ENCODE assay signal across 10 cellular contexts in genomic region chr5:171309526-171310333, GRCh38. TPM values are rescaled to one million over a fixed set of nuclear protein-coding genes. Genes with fewer than 3 reads are reported as not detected.
A peak's percentile ranks its signal among the peaks of the same experiment; 100 is the strongest.
DNase-seq lines count a peak whose midpoint lies in the region; ATAC-seq and TF ChIP-seq lines count a peak whose summit lies in the region.
"Had no signal": no experiment of that assay in that cellular context is flagged by ENCODE, and none has a peak within 500 bp of the region (broad histone marks: within the 10 kb centered on the region; RNA-seq: fewer than 3 reads in every experiment).

No MANE protein-coding gene starts in this region.

- H3K4me3 Mint-ChIP-seq in stimulated activated naive B cell treated with anti-CD40 and anti-IgM and Interleukin-4, amounts not matched to agents 10 μg/mL and 1 μg/mL and 100 μg/mL, for 72 hours, result peak overlapping the region; percentile 44 to 55
- H3K4me3 Mint-ChIP-seq: memory B cell had no signal

- peaks cover 21 to 37% of the 10 kb centered on the region in 2 donors for H3K4me1 Mint-ChIP-seq in stimulated activated naive B cell treated with anti-CD40 and anti-IgM and Interleukin-4, amounts not matched to agents 10 μg/mL and 1 μg/mL and 100 μg/mL, for 72 hours

- H3K36me3 Mint-ChIP-seq in stimulated activated naive B cell treated with anti-CD40 and anti-IgM and Interleukin-4, amounts not matched to agents 10 μg/mL and 1 μg/mL and 100 μg/mL, for 72 hours, result peaks cover 4 to 13% of the 10 kb centered on the region in 2 donors

- intact Hi-C loops in mammary epithelial cell (cut with micrococcal nuclease), result no loop called here
- intact Hi-C loops in breast epithelium (cut with DNase I; ENCODE audit: low total_unique reads), result no loop called here

- no peak for DNase-seq in mammary epithelial cell
- DNase-seq in breast epithelium (ENCODE audit: low spot score in 2 of 2), result no peak
- no peak for DNase-seq in fibroblast of pulmonary artery (ENCODE audit: low read depth)
- no peak for DNase-seq in stimulated activated naive B cell treated with anti-CD40 and anti-IgM and Interleukin-4, amounts not matched to agents 10 μg/mL and 1 μg/mL and 100 μg/mL, for 72 hours
- no peak for DNase-seq in AML-193 (lab: John Stamatoyannopoulos, UW)
- no peak for DNase-seq in glomerular visceral epithelial cell (ENCODE audit: extremely low spot score)

- H3K4me1 ChIP-seq in mammary epithelial cell (ENCODE audit: insufficient read depth, low read length) (peaks cover 4% of the 10 kb centered on the region), breast epithelium (peaks cover 0 to 5% of the 10 kb centered on the region in 2 donors)

- H3K79me2 ChIP-seq in mammary epithelial cell (ENCODE audit: insufficient read depth, low read length), result no peaks in the 10 kb centered on the region

- CTCF ChIA-PET in mammary epithelial cell (lab: Charles Lee; ENCODE audit: low non-redundant PET), result interaction anchor here (0.6 kb wide), 1 partner anchor 1894 kb away, joined by 3 read pairs; no protein-coding TSS in a partner anchor

- H3K27ac ChIP-seq in mammary epithelial cell (ENCODE audit: insufficient read depth, low read depth, low read length) (no peak overlapping the region), breast epithelium (no peak overlapping the region)

- BruUV-seq in mammary epithelial cell (replicated peaks; lab: Mats Ljungman, UMichigan), result no TSS peak

- peak overlapping the region; percentile 3 for H3K4me2 ChIP-seq in mammary epithelial cell (ENCODE audit: insufficient read depth, low read depth, low read length)

- dilution Hi-C loops in mammary epithelial cell (cut with HindIII; ENCODE audit: low sequenced_read_pairs), result no loop called here

- peaks cover 77% of the 10 kb centered on the region for H3K27me3 ChIP-seq in mammary epithelial cell (ENCODE audit: insufficient read depth, low read length)
- H3K27me3 ChIP-seq in breast epithelium, result peaks cover 20 to 99% of the 10 kb centered on the region in 2 donors

- WGBS in mammary epithelial cell (ENCODE audit: low coverage, missing lambda C conversion rate), result 7% methylated on average over 9 of the region's 87 CpGs

- H3K9me3 Mint-ChIP-seq in stimulated activated naive B cell treated with anti-CD40 and anti-IgM and Interleukin-4, amounts not matched to agents 10 μg/mL and 1 μg/mL and 100 μg/mL, for 72 hours, result no peaks in the 10 kb centered on the region
- H3K9me3 Mint-ChIP-seq: central memory CD8-positive, alpha-beta T cell had no signal

- H3K4me3 ChIP-seq in mammary epithelial cell (replicated peaks in 1 of 3; ENCODE audit: insufficient read depth in 1 of 3, low read depth in 2 of 3, low read length in 3 of 3) (no peak overlapping the region), breast epithelium (no peak overlapping the region), fibroblast of pulmonary artery (replicated peaks; ENCODE audit: low read depth, low read length) (no peak overlapping the region)

- peaks cover 4% of the 10 kb centered on the region for H4K20me1 ChIP-seq in mammary epithelial cell (ENCODE audit: insufficient read depth, low read length)

- no peak overlapping the region for H2AFZ ChIP-seq in mammary epithelial cell (ENCODE audit: low read depth, low read length)

- peak overlapping the region; percentile 94 for H3K27ac Mint-ChIP-seq in stimulated activated naive B cell treated with anti-CD40 and anti-IgM and Interleukin-4, amounts not matched to agents 10 μg/mL and 1 μg/mL and 100 μg/mL, for 72 hours

- in situ Hi-C loops in mammary epithelial cell (cut with MboI; ENCODE audit: low sequenced_read_pairs in 2 of 2), result no loop called here

- H3K9ac ChIP-seq in mammary epithelial cell (ENCODE audit: insufficient read depth, low read length), result no peak overlapping the region

- H3K36me3 ChIP-seq in mammary epithelial cell (ENCODE audit: insufficient read depth, low read length), result no peaks in the 10 kb centered on the region
- no peaks in the 10 kb centered on the region for H3K36me3 ChIP-seq in breast epithelium

- H3K9me3 ChIP-seq in mammary epithelial cell (replicated peaks; ENCODE audit: insufficient read depth, low read length), result no peaks in the 10 kb centered on the region
- no peaks in the 10 kb centered on the region for H3K9me3 ChIP-seq in breast epithelium

- H3K27me3 Mint-ChIP-seq in stimulated activated naive B cell treated with anti-CD40 and anti-IgM and Interleukin-4, amounts not matched to agents 10 μg/mL and 1 μg/mL and 100 μg/mL, for 72 hours, result peaks cover 55 to 84% of the 10 kb centered on the region in 2 donors

- ATAC-seq in SK-N-SH treated with all-trans-retinoic acid at 6 μM for 48 hours (peak; percentile 57), HG03571 (IDR thresholded peaks at IDR 0.05; ENCODE audit: unreplicated experiment) (no peak)
- no peak for ATAC-seq in stimulated activated naive B cell treated with anti-CD40 and anti-IgM and Interleukin-4, amounts not matched to agents 10 μg/mL and 1 μg/mL and 100 μg/mL, for 72 hours (replicated peaks)

- TF ChIP-seq CTCF in mammary epithelial cell (conservative IDR thresholded peaks at IDR 0.05 in 1 of 2, IDR thresholded peaks at IDR 0.05 in 1 of 2; ENCODE audit: extremely low read depth in 1 of 2, insufficient read depth in 1 of 2, low read depth in 1 of 2, low read length in 2 of 2), result peak; percentile 41 to 57
- TF ChIP-seq CTCF in breast epithelium (IDR thresholded peaks at IDR 0.05), result no peak
- peak; percentile 19 for TF ChIP-seq CTCF in fibroblast of pulmonary artery (IDR thresholded peaks at IDR 0.05; ENCODE audit: low read length, missing control alignments)

- no peak for TF ChIP-seq POLR2A in breast epithelium (IDR thresholded peaks at IDR 0.05)

TF ChIP-seq in SK-N-SH treated with all-trans-retinoic acid at 6 μM for 48 hours, 23 proteins besides CTCF, POLR2A, EP300 and RAD21 (continues in another document):
- TF ChIP-seq BACH2 (CRISPR knock-in tag; IDR thresholded peaks at IDR 0.05; ENCODE audit: borderline replicate concordance) (no peak), ZFP30 (CRISPR knock-in tag; IDR thresholded peaks at IDR 0.05) (no peak), SNAI2 (CRISPR knock-in tag; IDR thresholded peaks at IDR 0.05) (no peak), ESRRG (CRISPR knock-in tag; IDR thresholded peaks at IDR 0.05) (no peak), ARNTL (CRISPR knock-in tag; IDR thresholded peaks at IDR 0.05; ENCODE audit: borderline replicate concordance, low read depth) (no peak), ZNF565 (CRISPR knock-in tag; conservative IDR thresholded peaks at IDR 0.05; ENCODE audit: low read depth) (no peak), ISL1 (CRISPR knock-in tag; IDR thresholded peaks at IDR 0.05) (no peak), PATZ1 (CRISPR knock-in tag; IDR thresholded peaks at IDR 0.05; ENCODE audit: borderline replicate concordance) (no peak), PPARA (CRISPR knock-in tag; IDR thresholded peaks at IDR 0.05; ENCODE audit: borderline replicate concordance) (no peak)
- TF ChIP-seq, protein P1, sequence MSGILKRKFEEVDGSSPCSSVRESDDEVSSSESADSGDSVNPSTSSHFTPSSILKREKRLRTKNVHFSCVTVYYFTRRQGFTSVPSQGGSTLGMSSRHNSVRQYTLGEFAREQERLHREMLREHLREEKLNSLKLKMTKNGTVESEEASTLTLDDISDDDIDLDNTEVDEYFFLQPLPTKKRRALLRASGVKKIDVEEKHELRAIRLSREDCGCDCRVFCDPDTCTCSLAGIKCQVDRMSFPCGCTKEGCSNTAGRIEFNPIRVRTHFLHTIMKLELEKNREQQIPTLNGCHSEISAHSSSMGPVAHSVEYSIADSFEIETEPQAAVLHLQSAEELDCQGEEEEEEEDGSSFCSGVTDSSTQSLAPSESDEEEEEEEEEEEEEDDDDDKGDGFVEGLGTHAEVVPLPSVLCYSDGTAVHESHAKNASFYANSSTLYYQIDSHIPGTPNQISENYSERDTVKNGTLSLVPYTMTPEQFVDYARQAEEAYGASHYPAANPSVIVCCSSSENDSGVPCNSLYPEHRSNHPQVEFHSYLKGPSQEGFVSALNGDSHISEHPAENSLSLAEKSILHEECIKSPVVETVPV (CRISPR knock-in tag; IDR thresholded peaks at IDR 0.05), result no peak
- TF ChIP-seq, protein P2, sequence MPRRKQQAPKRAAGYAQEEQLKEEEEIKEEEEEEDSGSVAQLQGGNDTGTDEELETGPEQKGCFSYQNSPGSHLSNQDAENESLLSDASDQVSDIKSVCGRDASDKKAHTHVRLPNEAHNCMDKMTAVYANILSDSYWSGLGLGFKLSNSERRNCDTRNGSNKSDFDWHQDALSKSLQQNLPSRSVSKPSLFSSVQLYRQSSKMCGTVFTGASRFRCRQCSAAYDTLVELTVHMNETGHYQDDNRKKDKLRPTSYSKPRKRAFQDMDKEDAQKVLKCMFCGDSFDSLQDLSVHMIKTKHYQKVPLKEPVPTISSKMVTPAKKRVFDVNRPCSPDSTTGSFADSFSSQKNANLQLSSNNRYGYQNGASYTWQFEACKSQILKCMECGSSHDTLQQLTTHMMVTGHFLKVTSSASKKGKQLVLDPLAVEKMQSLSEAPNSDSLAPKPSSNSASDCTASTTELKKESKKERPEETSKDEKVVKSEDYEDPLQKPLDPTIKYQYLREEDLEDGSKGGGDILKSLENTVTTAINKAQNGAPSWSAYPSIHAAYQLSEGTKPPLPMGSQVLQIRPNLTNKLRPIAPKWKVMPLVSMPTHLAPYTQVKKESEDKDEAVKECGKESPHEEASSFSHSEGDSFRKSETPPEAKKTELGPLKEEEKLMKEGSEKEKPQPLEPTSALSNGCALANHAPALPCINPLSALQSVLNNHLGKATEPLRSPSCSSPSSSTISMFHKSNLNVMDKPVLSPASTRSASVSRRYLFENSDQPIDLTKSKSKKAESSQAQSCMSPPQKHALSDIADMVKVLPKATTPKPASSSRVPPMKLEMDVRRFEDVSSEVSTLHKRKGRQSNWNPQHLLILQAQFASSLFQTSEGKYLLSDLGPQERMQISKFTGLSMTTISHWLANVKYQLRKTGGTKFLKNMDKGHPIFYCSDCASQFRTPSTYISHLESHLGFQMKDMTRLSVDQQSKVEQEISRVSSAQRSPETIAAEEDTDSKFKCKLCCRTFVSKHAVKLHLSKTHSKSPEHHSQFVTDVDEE (CRISPR knock-in tag; IDR thresholded peaks at IDR 0.05), result no peak

RNA-seq across cellular contexts. Expression of gene TLX3, which starts 0.7 kb away (rescaled TPM):
- total RNA-seq in mammary epithelial cell (not detected), breast epithelium (not detected)
- not detected for polyA plus RNA-seq in mammary epithelial cell
- not detected for polyA minus RNA-seq in mammary epithelial cell

Comparison
In these comparisons a context has a peak if more than half of its experiments do, and no peak if none do; other contexts are left out.
1. CTCF ChIP-seq: peak in mammary epithelial cell (2 of 2) and fibroblast of pulmonary artery (single experiment); none in breast epithelium (0 of 3).